In genomic region chr2:102634831-102635241, GRCh38 we compare ENCODE assay signal across 3 cellular contexts.
A peak's percentile ranks its signal among the peaks of the same experiment; 100 is the strongest.
TF ChIP-seq lines count a peak whose summit lies in the region.

No MANE protein-coding gene starts in this region.

TF ChIP-seq in SK-N-SH, 30 proteins besides CTCF, POLR2A, EP300 and RAD21 (continued from another document and continues in another):
- TF ChIP-seq REST (IDR thresholded peaks at IDR 0.05; ENCODE audit: low read depth, low read length) (no peak), PBX3 (IDR thresholded peaks at IDR 0.05) (no peak), MXI1 (IDR thresholded peaks at IDR 0.05; ENCODE audit: low read depth, low read length) (no peak), TAF1 (IDR thresholded peaks at IDR 0.05; ENCODE audit: borderline replicate concordance, low read depth, low read length) (no peak), NRF1 (IDR thresholded peaks at IDR 0.05; ENCODE audit: low read depth, low read length) (no peak), USF1 (IDR thresholded peaks at IDR 0.05; ENCODE audit: borderline replicate concordance, low read depth) (no peak), RXRA (IDR thresholded peaks at IDR 0.05; ENCODE audit: borderline replicate concordance, low read depth) (no peak), FOXJ3 (CRISPR knock-in tag; IDR thresholded peaks at IDR 0.05) (no peak), ZBTB33 (IDR thresholded peaks at IDR 0.05; ENCODE audit: borderline replicate concordance, low read depth) (no peak), EZH2phosphoT487 (IDR thresholded peaks at IDR 0.05; ENCODE audit: borderline replicate concordance, low read depth) (no peak), JUND (IDR thresholded peaks at IDR 0.05) (no peak)

TF ChIP-seq in SK-N-SH treated with all-trans-retinoic acid at 6 μM for 48 hours, 23 proteins besides CTCF, POLR2A, EP300 and RAD21 (continued from another document):
- no peak for TF ChIP-seq PATZ1 (CRISPR knock-in tag; IDR thresholded peaks at IDR 0.05; ENCODE audit: borderline replicate concordance)
- no peak for TF ChIP-seq CREB5 (CRISPR knock-in tag; IDR thresholded peaks at IDR 0.05; ENCODE audit: low read depth)
- TF ChIP-seq OSR1 (CRISPR knock-in tag; IDR thresholded peaks at IDR 0.05), result no peak
- TF ChIP-seq ARNTL (CRISPR knock-in tag; IDR thresholded peaks at IDR 0.05; ENCODE audit: borderline replicate concordance, low read depth), result no peak
- no peak for TF ChIP-seq CSRNP3 (CRISPR knock-in tag; IDR thresholded peaks at IDR 0.05)
- no peak for TF ChIP-seq PPARA (CRISPR knock-in tag; IDR thresholded peaks at IDR 0.05; ENCODE audit: borderline replicate concordance)
- TF ChIP-seq RARB (CRISPR knock-in tag; IDR thresholded peaks at IDR 0.05), result no peak
- TF ChIP-seq CSDC2 (CRISPR knock-in tag; IDR thresholded peaks at IDR 0.05), result no peak
- no peak for TF ChIP-seq SNAI2 (CRISPR knock-in tag; IDR thresholded peaks at IDR 0.05)
- TF ChIP-seq GLIS3 (CRISPR knock-in tag; IDR thresholded peaks at IDR 0.05), result no peak
- TF ChIP-seq TCF4 (CRISPR knock-in tag; IDR thresholded peaks at IDR 0.05; ENCODE audit: borderline replicate concordance), result no peak
- no peak for TF ChIP-seq TSHZ2 (CRISPR knock-in tag; IDR thresholded peaks at IDR 0.05)
- no peak for TF ChIP-seq BACH2 (CRISPR knock-in tag; IDR thresholded peaks at IDR 0.05; ENCODE audit: borderline replicate concordance)
- no peak for TF ChIP-seq POU6F1 (CRISPR knock-in tag; IDR thresholded peaks at IDR 0.05; ENCODE audit: borderline replicate concordance, low read depth)
- TF ChIP-seq ZC3H10 (CRISPR knock-in tag; IDR thresholded peaks at IDR 0.05), result no peak
- no peak for TF ChIP-seq ZNF8 (CRISPR knock-in tag; IDR thresholded peaks at IDR 0.05)
TF ChIP-seq in SK-N-SH treated with all-trans-retinoic acid at 6 μM for 48 hours: peak in this region for 0.

TF ChIP-seq in K562, 482 proteins besides CTCF, POLR2A, EP300 and RAD21 (continued from another document and continues in another):
- TF ChIP-seq MNT (conservative IDR thresholded peaks at IDR 0.05) (peak; percentile 60 to 77), ZNF512 (tag; IDR thresholded peaks at IDR 0.05) (no peak), HES1 (IDR thresholded peaks at IDR 0.05; ENCODE audit: low read depth) (peak; percentile 37; the same call in 1 of the 2 replicates), SMARCE1 (IDR thresholded peaks at IDR 0.05) (peak; percentile 68; the same call in 1 of the 2 replicates), EHMT2 (IDR thresholded peaks at IDR 0.05) (0 out of 2 replicates have a peak, but pooled peaks have one; percentile 31), NFE2 (IDR thresholded peaks at IDR 0.05; ENCODE audit: low read depth) (0 out of 2 replicates have a peak, but pooled peaks have one; percentile 20), ARHGAP35 (IDR thresholded peaks at IDR 0.05; ENCODE audit: partially characterized antibody) (no peak), MLLT1 (IDR thresholded peaks at IDR 0.05) (0 out of 4 replicates have a peak, but pooled peaks of 1 of the 2 experiments have one; percentile 55), ATF1 (CRISPR knock-in tag; IDR thresholded peaks at IDR 0.05) (no peak), ATF1 (tag; IDR thresholded peaks at IDR 0.05) (peak; percentile 28; the same call in 1 of the 2 replicates), NCOA6 (IDR thresholded peaks at IDR 0.05) (no peak), MYC (IDR thresholded peaks at IDR 0.05; ENCODE audit: low read depth, low read length) (peak; percentile 63; the same call in 1 of the 2 replicates), MYC (CRISPR knock-in tag; IDR thresholded peaks at IDR 0.05; ENCODE audit: borderline replicate concordance, low read depth) (no peak), CBFA2T2 (conservative IDR thresholded peaks at IDR 0.05) (peak; percentile 67), MBD2 (IDR thresholded peaks at IDR 0.05; ENCODE audit: borderline replicate concordance, low read depth) (peak; percentile 46; the same call in 1 of the 2 replicates), HOMEZ (CRISPR knock-in tag; IDR thresholded peaks at IDR 0.05) (no peak), ZNF41 (CRISPR knock-in tag; conservative IDR thresholded peaks at IDR 0.05) (no peak), NBN (IDR thresholded peaks at IDR 0.05; ENCODE audit: low read depth) (0 out of 2 replicates have a peak, but pooled peaks have one; percentile 21), ZNF766 (CRISPR knock-in tag; conservative IDR thresholded peaks at IDR 0.05) (no peak), JUND (IDR thresholded peaks at IDR 0.05; ENCODE audit: borderline replicate concordance, low read depth, low read length) (peak; percentile 66), JUND (tag; IDR thresholded peaks at IDR 0.05; ENCODE audit: borderline replicate concordance, low read depth, low read length) (peak; percentile 7; the same call in 1 of the 3 replicates), TBP (optimal IDR thresholded peaks at IDR 0.05; ENCODE audit: low read depth, low read length) (peak; percentile 74), UBTF (IDR thresholded peaks at IDR 0.05; ENCODE audit: borderline replicate concordance in 1 of 2, low read depth in 2 of 2, low read length in 2 of 2) (0 out of 4 replicates have a peak, but pooled peaks of 1 of the 2 experiments have one; percentile 66), TAL1 (IDR thresholded peaks at IDR 0.05) (peak; percentile 73), HDAC2 (IDR thresholded peaks at IDR 0.05) (peak; percentile 62; the same call in 1 of the 2 replicates), HDAC3 (IDR thresholded peaks at IDR 0.05; ENCODE audit: borderline replicate concordance, partially characterized antibody) (peak; percentile 10), L3MBTL2 (IDR thresholded peaks at IDR 0.05) (peak; percentile 80), MYNN (IDR thresholded peaks at IDR 0.05) (peak; percentile 75), MYNN (CRISPR knock-in tag; IDR thresholded peaks at IDR 0.05) (no peak), VEZF1 (CRISPR knock-in tag; IDR thresholded peaks at IDR 0.05) (peak; percentile 31; the same call in 1 of the 2 replicates), SOX6 (IDR thresholded peaks at IDR 0.05) (peak; percentile 68), POLR2H (tag; IDR thresholded peaks at IDR 0.05; ENCODE audit: low read depth) (0 out of 2 replicates have a peak, but pooled peaks have one; percentile 2), CTBP1 (IDR thresholded peaks at IDR 0.05; ENCODE audit: borderline replicate concordance) (peak; percentile 43; the same call in 1 of the 2 replicates), ETV1 (tag; conservative IDR thresholded peaks at IDR 0.05; ENCODE audit: low read depth) (no peak), BHLHE40 (IDR thresholded peaks at IDR 0.05; ENCODE audit: low read length) (peak; percentile 60), SMARCC2 (IDR thresholded peaks at IDR 0.05; ENCODE audit: low read depth) (peak; percentile 59), FOSL1 (tag; conservative IDR thresholded peaks at IDR 0.05) (peak; percentile 31), DPF2 (IDR thresholded peaks at IDR 0.05) (peak; percentile 85), TCF3 (CRISPR knock-in tag; IDR thresholded peaks at IDR 0.05) (peak; percentile 89), CREM (IDR thresholded peaks at IDR 0.05; ENCODE audit: low read depth) (peak; percentile 38; the same call in 1 of the 2 replicates)
